ENCODE assay signal across 20 cellular contexts in the genomic region with DNA sequence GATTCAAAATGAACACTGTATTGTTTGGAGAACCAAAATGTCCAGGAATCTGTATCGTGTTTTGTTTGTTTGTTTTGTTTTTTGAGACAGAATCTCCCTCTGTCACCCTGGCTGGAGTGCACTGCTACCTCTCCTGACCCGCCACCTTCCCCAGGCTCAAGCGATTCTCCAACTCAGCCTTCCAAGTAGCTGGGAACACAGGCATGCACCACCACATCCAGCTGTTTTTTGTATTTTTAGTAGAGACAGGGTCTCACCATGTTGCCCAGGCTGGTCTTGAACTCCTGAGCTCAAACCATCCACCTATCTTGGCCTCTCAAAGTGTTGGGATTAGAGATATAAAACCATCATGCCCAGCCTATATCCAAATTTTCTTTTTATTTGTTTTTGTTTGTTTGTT.
DNase-seq lines count a peak whose midpoint lies in the region; ATAC-seq, FAIRE-seq and TF ChIP-seq lines count a peak whose summit lies in the region.
"Had no signal": no experiment of that assay in that cellular context is flagged by ENCODE, and none has a peak within 500 bp of the region (broad histone marks: within the 10 kb centered on the region; RNA-seq: fewer than 3 reads in every experiment).

No MANE protein-coding gene starts in this region.

- dilution Hi-C loops in IMR-90 (cut with HindIII; ENCODE audit: low sequenced_read_pairs, unreplicated experiment): no loop called here

- 79% methylated on average over 3 of the region's 3 CpGs for WGBS in A549 (ENCODE audit: missing lambda C conversion rate)
- WGBS in IMR-90 (ENCODE audit: extremely low coverage in 2 of 2, insufficient read length in 1 of 2), 2 experiments: no CpG with 5 or more reads among the region's 3 CpGs
- WGBS in mesenchymal stem cell: no CpG with 5 or more reads among the region's 3 CpGs

- H3K79me1 ChIP-seq in IMR-90 (ENCODE audit: low read depth in 1 of 2, low read length in 2 of 2): no peaks in the 10 kb centered on the region
- no peaks in the 10 kb centered on the region for H3K79me1 ChIP-seq in mesenchymal stem cell (replicated peaks; ENCODE audit: low read length, poor library complexity, severe bottlenecking)

- H3K4ac ChIP-seq in IMR-90 (ENCODE audit: low read depth, low read length) (no peak overlapping the region), mesenchymal stem cell (ENCODE audit: low read depth in 1 of 2, low read length in 2 of 2) (no peak overlapping the region)

- peaks cover 14% of the 10 kb centered on the region; the same call in 2 of the 3 replicates for H3K9me3 ChIP-seq in A549
- 0 out of 2 replicates have a peak, but pooled peaks cover 2% of the 10 kb centered on the region for H3K9me3 ChIP-seq in IMR-90 (ENCODE audit: control insufficient read depth, insufficient read depth, low read length)
- H3K9me3 ChIP-seq in mesenchymal stem cell (ENCODE audit: control insufficient read depth, low read length): no peaks in the 10 kb centered on the region

- H2AFZ ChIP-seq in IMR-90 (replicated peaks; ENCODE audit: low read length, poor library complexity) (no peak overlapping the region), mesenchymal stem cell (ENCODE audit: low read depth, low read length) (no peak overlapping the region)

- H2BK15ac ChIP-seq in IMR-90 (ENCODE audit: low read depth, low read length) (no peak overlapping the region; the same call in 2 of the 3 replicates), mesenchymal stem cell (ENCODE audit: low read depth, poor library complexity, severe bottlenecking) (no peak overlapping the region)

- no peaks in the 10 kb centered on the region for H3K36me3 ChIP-seq in IMR-90 (ENCODE audit: control insufficient read depth, insufficient read depth, low read length)
- H3K36me3 ChIP-seq in mesenchymal stem cell (ENCODE audit: control insufficient read depth in 1 of 2, insufficient read depth in 2 of 2, low read depth in 1 of 2, low read length in 2 of 2): no peaks in the 10 kb centered on the region

- POLR2A ChIA-PET in A549 (lab: Yijun Ruan, JAX) (no interaction called here), IMR-90 (lab: Charles Lee; ENCODE audit: unreplicated experiment) (interaction anchor here (0.6 kb wide), 1 partner anchor 86 kb away, joined by 6 read pairs; no protein-coding TSS in a partner anchor)

- H3K56ac ChIP-seq in IMR-90 (ENCODE audit: extremely low read depth, insufficient read depth, low read length): no peak overlapping the region

- no peaks in the 10 kb centered on the region for H3K9me1 ChIP-seq in IMR-90 (ENCODE audit: insufficient read depth, low read length)

- CTCF ChIA-PET in A549 (lab: Yijun Ruan, JAX) (no interaction called here), IMR-90 (lab: Yijun Ruan, JAX) (no interaction called here)

- peak overlapping the region; percentile 39 to 50 for H2BK12ac ChIP-seq in mesenchymal stem cell (ENCODE audit: low read length in 2 of 2)

- TF ChIP-seq CTCF in A549 (IDR thresholded peaks at IDR 0.05) (no peak), IMR-90 (conservative IDR thresholded peaks at IDR 0.05; ENCODE audit: low read depth, low read length) (no peak)

- H2AK5ac ChIP-seq in IMR-90 (ENCODE audit: low read depth, low read length): no peak overlapping the region; the same call in 1 of the 2 replicates
- no peak overlapping the region for H2AK5ac ChIP-seq in mesenchymal stem cell (ENCODE audit: low read length, severe bottlenecking)

- TF ChIP-seq POLR2A in A549 (IDR thresholded peaks at IDR 0.05; ENCODE audit: low read length): no peak
- TF ChIP-seq POLR2A in IMR-90 (IDR thresholded peaks at IDR 0.05; ENCODE audit: low read depth, low read length): no peak

- no peak overlapping the region for H3K4me3 ChIP-seq in A549
- no peak overlapping the region for H3K4me3 ChIP-seq in IMR-90 (ENCODE audit: insufficient read depth, low read depth, low read length)
- H3K4me3 ChIP-seq in mesenchymal stem cell (ENCODE audit: insufficient read depth in 1 of 2, low read depth in 1 of 2, low read length in 2 of 2): no peak overlapping the region
- H3K4me3 ChIP-seq: BLaER1 treated with 17β-estradiol and CSF1 and Interleukin-3, amounts not matched to agents 10 nM and 100 nM had no signal

- no peak for DNase-seq in A549 (ENCODE audit: low read depth in 1 of 2, low spot score in 1 of 2)
- DNase-seq in IMR-90: no peak
- no peak for DNase-seq in mesenchymal stem cell
- no peak for DNase-seq in NCI-H2171 (lab: John Stamatoyannopoulos, UW)
- DNase-seq in stimulated activated naive CD4-positive, alpha-beta T cell (lab: John Stamatoyannopoulos, UW): no peak
- DNase-seq: 8988T; AML-193; Caco-2; Calu3; CD4-positive, alpha-beta T cell; CD8-positive, alpha-beta T cell; DMS79 treated with DMSO at 0.1 percent for 48 hours; GF-D8 had no signal

- H4K91ac ChIP-seq in IMR-90 (ENCODE audit: insufficient read depth, low read depth, low read length) (no peak overlapping the region), mesenchymal stem cell (ENCODE audit: low read length) (peak overlapping the region; percentile 47)

- H3K14ac ChIP-seq in IMR-90 (replicated peaks; ENCODE audit: low read depth, low read length): no peak overlapping the region
- no peak overlapping the region for H3K14ac ChIP-seq in mesenchymal stem cell (ENCODE audit: low read length in 2 of 2)

- no peak overlapping the region for H2BK20ac ChIP-seq in IMR-90 (ENCODE audit: low read depth, low read length)

- H2BK5ac ChIP-seq in IMR-90 (ENCODE audit: low read depth, low read length, poor library complexity, severe bottlenecking) (peak overlapping the region; percentile 2), mesenchymal stem cell (ENCODE audit: low read depth, low read length, poor library complexity, severe bottlenecking) (no peak overlapping the region)

- H3K4me2 ChIP-seq in A549: peak overlapping the region; percentile 28
- H3K4me2 ChIP-seq in IMR-90 (ENCODE audit: low read depth, low read length): no peak overlapping the region
- H3K4me2 ChIP-seq in mesenchymal stem cell (ENCODE audit: low read length, poor library complexity, severe bottlenecking): no peak overlapping the region
- H3K4me2 ChIP-seq: BLaER1 treated with 17β-estradiol and CSF1 and Interleukin-3, amounts not matched to agents 10 nM and 100 nM had no signal

- H3K4me1 ChIP-seq in A549: peaks cover 49% of the 10 kb centered on the region
- H3K4me1 ChIP-seq in IMR-90 (ENCODE audit: control insufficient read depth, insufficient read depth, low read length): peaks cover 3% of the 10 kb centered on the region
- no peaks in the 10 kb centered on the region for H3K4me1 ChIP-seq in mesenchymal stem cell (ENCODE audit: control insufficient read depth, insufficient read depth, low read depth, low read length)
- H3K4me1 ChIP-seq: BLaER1 treated with 17β-estradiol and CSF1 and Interleukin-3, amounts not matched to agents 10 nM and 100 nM had no signal

- no peak overlapping the region for H3K27ac ChIP-seq in A549
- H3K27ac ChIP-seq in IMR-90 (ENCODE audit: insufficient read depth, low read length): peak overlapping the region; percentile 2; the same call in 1 of the 2 replicates
- H3K27ac ChIP-seq in mesenchymal stem cell (ENCODE audit: low read length, poor library complexity, severe bottlenecking): no peak overlapping the region
- H3K27ac ChIP-seq: BLaER1 treated with 17β-estradiol and CSF1 and Interleukin-3, amounts not matched to agents 10 nM and 100 nM; C4-2B had no signal

- BruUV-seq in IMR-90 (replicated peaks; lab: Mats Ljungman, UMichigan): no TSS peak

- no peaks in the 10 kb centered on the region for H4K20me1 ChIP-seq in IMR-90 (ENCODE audit: insufficient read depth, low read length)

- no peaks in the 10 kb centered on the region for H3K27me3 ChIP-seq in IMR-90 (ENCODE audit: control insufficient read depth, insufficient read depth, low read length)
- H3K27me3 ChIP-seq in mesenchymal stem cell (ENCODE audit: control insufficient read depth in 1 of 2, insufficient read depth in 1 of 2, low read length in 2 of 2): no peaks in the 10 kb centered on the region
- H3K27me3 ChIP-seq: BLaER1 treated with 17β-estradiol and CSF1 and Interleukin-3, amounts not matched to agents 10 nM and 100 nM had no signal

- no peak for TF ChIP-seq EP300 in A549 (IDR thresholded peaks at IDR 0.05)

- H2AK9ac ChIP-seq in IMR-90 (replicated peaks; ENCODE audit: low read depth, low read length, poor library complexity): no peak overlapping the region

- in situ Hi-C loops in IMR-90 (cut with MboI; ENCODE audit: low sequenced_read_pairs): no loop called here

- ATAC-seq in A549 (peak in 1 of 2 experiments; percentile 15; a peak in 3 of 6 replicates), IMR-90 (ENCODE audit: low read depth) (no peak), GM19351 (IDR thresholded peaks at IDR 0.05; ENCODE audit: unreplicated experiment) (no peak)
- ATAC-seq: CD8-positive, alpha-beta T cell had no signal

- FAIRE-seq in A549 (lab: Jason Lieb, UNC): no peak
- FAIRE-seq: A204.1, D721Med, G401.6, GM12891 had no signal

- H2BK120ac ChIP-seq in IMR-90 (ENCODE audit: low read depth, low read length) (no peak overlapping the region), mesenchymal stem cell (ENCODE audit: low read depth, low read length) (no peak overlapping the region)

- H4K5ac ChIP-seq in IMR-90 (ENCODE audit: low read depth, low read length): peak overlapping the region; percentile 27

- H3K9ac ChIP-seq in IMR-90 (ENCODE audit: low read depth, low read length): no peak overlapping the region
- H3K9ac ChIP-seq in mesenchymal stem cell (ENCODE audit: low read length): no peak overlapping the region
- H3K9ac ChIP-seq: BLaER1 treated with 17β-estradiol and CSF1 and Interleukin-3, amounts not matched to agents 10 nM and 100 nM had no signal

- H3K18ac ChIP-seq in IMR-90 (ENCODE audit: low read depth, low read length) (peak overlapping the region; percentile 55; the same call in 1 of the 2 replicates), mesenchymal stem cell (ENCODE audit: low read depth in 1 of 2, low read length in 2 of 2) (peak overlapping the region; percentile 41 to 66)

- H4K8ac ChIP-seq in IMR-90 (ENCODE audit: low read depth in 2 of 2, low read length in 2 of 2): no peak overlapping the region
- H4K8ac ChIP-seq in mesenchymal stem cell (ENCODE audit: low read length): no peak overlapping the region

- no peak for TF ChIP-seq RAD21 in A549 (conservative IDR thresholded peaks at IDR 0.05 in 1 of 2, IDR thresholded peaks at IDR 0.05 in 1 of 2)
- TF ChIP-seq RAD21 in IMR-90 (IDR thresholded peaks at IDR 0.05; ENCODE audit: low read length): no peak

- intact Hi-C loops in IMR-90 (cut with micrococcal nuclease): no loop called here

- H3K23ac ChIP-seq in IMR-90 (ENCODE audit: low read depth, low read length): no peak overlapping the region
- no peak overlapping the region for H3K23ac ChIP-seq in mesenchymal stem cell (ENCODE audit: low read length in 2 of 2)

TF ChIP-seq in A549, 52 proteins besides CTCF, POLR2A, EP300 and RAD21 (continues in another document):
- TF ChIP-seq BHLHE40 (IDR thresholded peaks at IDR 0.05; ENCODE audit: low read depth, low read length): no peak
- no peak for TF ChIP-seq CBX2 (IDR thresholded peaks at IDR 0.05; ENCODE audit: borderline replicate concordance, low read depth)
- TF ChIP-seq HEYL (CRISPR knock-in tag; IDR thresholded peaks at IDR 0.05): no peak

TF ChIP-seq in IMR-90, 13 proteins besides CTCF, POLR2A, EP300 and RAD21 (continues in another document):
- no peak for TF ChIP-seq RCOR1 (IDR thresholded peaks at IDR 0.05; ENCODE audit: insufficient replicate concordance, low read length)
- no peak for TF ChIP-seq MAFK (IDR thresholded peaks at IDR 0.05; ENCODE audit: low read depth, low read length)
- TF ChIP-seq CEBPB (IDR thresholded peaks at IDR 0.05; ENCODE audit: low read depth, low read length): no peak
